7 cellular contexts compared by ENCODE assay signal in the genomic region with DNA sequence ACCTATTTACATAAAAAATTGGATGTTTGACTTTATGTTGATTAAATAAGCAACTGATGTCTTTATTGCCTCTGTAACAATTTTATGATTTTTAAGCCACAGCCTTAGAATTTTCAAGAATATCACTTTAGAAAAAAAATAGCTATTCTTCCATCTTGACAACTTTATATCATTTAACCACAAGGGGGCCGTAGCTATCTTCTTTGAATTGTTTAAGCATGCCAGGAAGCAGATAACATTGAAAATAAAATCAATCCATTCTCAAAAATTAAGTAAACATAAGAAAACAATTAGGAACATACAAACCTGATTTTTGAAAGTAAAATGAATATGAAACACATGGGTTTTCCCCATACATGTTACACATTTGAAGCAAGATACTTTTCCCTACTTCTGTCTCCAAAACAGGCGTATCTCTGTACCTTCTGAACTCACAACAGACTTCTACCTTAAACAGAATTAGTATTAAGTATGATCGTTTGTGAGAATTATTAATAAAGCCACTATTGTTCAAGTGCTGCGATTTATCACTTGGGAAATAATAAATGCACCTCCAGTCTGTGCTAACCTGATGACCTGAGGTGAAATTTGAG.
DNase-seq lines count a peak whose midpoint lies in the region; ATAC-seq and TF ChIP-seq lines count a peak whose summit lies in the region.

No MANE protein-coding gene starts in this region.

- H3K36me3 ChIP-seq in SU-DHL-6 (ENCODE audit: low read length) (no peaks in the 10 kb centered on the region), upper lobe of left lung (no peaks in the 10 kb centered on the region)

- no peak for TF ChIP-seq EP300 in upper lobe of left lung (IDR thresholded peaks at IDR 0.05)

- 47 to 51% methylated on average over 4 of the region's 4 CpGs for WGBS in upper lobe of left lung, 2 donors

- peak; percentile 12 for TF ChIP-seq CTCF in GM13976 (IDR thresholded peaks at IDR 0.05; ENCODE audit: borderline replicate concordance, control extremely low read depth, extremely low read depth, insufficient read depth, missing control alignments)
- peak; percentile 55 for TF ChIP-seq CTCF in SU-DHL-6 (IDR thresholded peaks at IDR 0.05; ENCODE audit: insufficient read depth, low read length, poor library complexity, severe bottlenecking)
- peak in 5 of 6 experiments; percentile 24 to 44 (median 35) for TF ChIP-seq CTCF in upper lobe of left lung (IDR thresholded peaks at IDR 0.05)

- no peak overlapping the region for H3K4me2 ChIP-seq in SU-DHL-6 (ENCODE audit: low read depth, low read length, poor library complexity, severe bottlenecking)

- no peaks in the 10 kb centered on the region for H3K79me2 ChIP-seq in SU-DHL-6 (ENCODE audit: insufficient read depth, low read length)

- H3K4me3 ChIP-seq in SU-DHL-6 (ENCODE audit: insufficient read depth, low read length, poor library complexity, severe bottlenecking) (no peak overlapping the region), upper lobe of left lung (no peak overlapping the region)

- H4K20me1 ChIP-seq in SU-DHL-6 (ENCODE audit: low read depth, low read length): no peaks in the 10 kb centered on the region

- no peak overlapping the region for H3K9ac ChIP-seq in SU-DHL-6 (ENCODE audit: low read length)

- ATAC-seq in upper lobe of left lung (ENCODE audit: low FRiP score in 2 of 2): no peak
- no peak for ATAC-seq in HG03159 (IDR thresholded peaks at IDR 0.05; ENCODE audit: unreplicated experiment)
- ATAC-seq in HG03457 (IDR thresholded peaks at IDR 0.05; ENCODE audit: unreplicated experiment): no peak

- H2AFZ ChIP-seq in SU-DHL-6 (ENCODE audit: low read depth, low read length, severe bottlenecking): no peak overlapping the region

- H3K9me2 ChIP-seq in SU-DHL-6 (replicated peaks; ENCODE audit: insufficient read depth, low read length): no peaks in the 10 kb centered on the region

- H3K4me1 ChIP-seq in upper lobe of left lung: no peaks in the 10 kb centered on the region

- no peak for TF ChIP-seq POLR2A in upper lobe of left lung (IDR thresholded peaks at IDR 0.05)

- in situ Hi-C loops in GM13976 (cut with MboI; ENCODE audit: low sequenced_read_pairs, unreplicated experiment): loop anchor here (10.0 kb wide), 1 partner anchor 340 kb away; no protein-coding TSS in a partner anchor

- H3K9me3 ChIP-seq in SU-DHL-6 (ENCODE audit: insufficient read depth, low read length) (no peaks in the 10 kb centered on the region), upper lobe of left lung (no peaks in the 10 kb centered on the region)

- no peaks in the 10 kb centered on the region for H3F3A ChIP-seq in SU-DHL-6 (ENCODE audit: insufficient read depth)

- DNase-seq in GM13976 (ENCODE audit: low spot score) (peak; percentile 12), NCI-H1417 (lab: John Stamatoyannopoulos, UW) (peak; percentile 47 to 85 (median 66)), glomerular visceral epithelial cell (ENCODE audit: extremely low spot score) (peak; percentile 17), upper lobe of left lung (no peak)

- H3K27ac ChIP-seq in SU-DHL-6 (ENCODE audit: low read depth, low read length) (no peak overlapping the region), upper lobe of left lung (no peak overlapping the region)

- H3K27me3 ChIP-seq in SU-DHL-6 (ENCODE audit: low read length): no peaks in the 10 kb centered on the region
- no peaks in the 10 kb centered on the region for H3K27me3 ChIP-seq in upper lobe of left lung

Comparison
In these comparisons a context has a peak if more than half of its experiments do, and no peak if none do; other contexts are left out.
1. DNase-seq: peak in GM13976 (single experiment), NCI-H1417 (3 of 3) and glomerular visceral epithelial cell (single experiment); none in upper lobe of left lung (0 of 2).
2. Peak in every context shown above with its lines, with median percentiles within 50 percentile points of each other: CTCF ChIP-seq.